Comparison of ENCODE assay signal across 33 cellular contexts in the genomic region with DNA sequence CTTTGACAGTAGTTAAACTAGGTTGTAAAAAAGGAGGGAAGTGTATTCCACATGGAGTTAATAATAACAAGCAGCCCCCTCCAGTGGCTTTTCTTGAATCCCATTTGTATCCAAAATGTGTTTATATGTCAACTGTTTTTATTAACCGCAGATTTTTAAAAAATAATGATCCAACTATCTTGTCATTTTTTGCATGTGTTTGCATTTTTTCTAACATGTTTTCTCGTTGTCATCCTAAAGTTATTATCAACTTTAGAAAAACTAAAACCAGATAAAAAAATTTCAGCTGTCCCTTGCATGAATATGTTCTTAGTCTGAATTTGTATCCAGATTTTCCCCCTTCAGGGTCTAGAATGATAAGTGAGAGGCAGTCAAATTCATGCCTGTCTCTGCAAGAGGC.
"Had no signal": no experiment of that assay in that cellular context is flagged by ENCODE, and none has a peak within 500 bp of the region (broad histone marks: within the 10 kb centered on the region; RNA-seq: fewer than 3 reads in every experiment).

No MANE protein-coding gene starts in this region.

- FAIRE-seq: astrocyte, TTC549 had no signal

- DNase-seq: activated B cell treated with CpG ODN at 0.5 μM for 24 hours; activated CD4-positive, alpha-beta memory T cell treated with anti-CD3 and anti-CD28 coated beads for 36 hours; activated CD4-positive, alpha-beta T cell treated with anti-CD3 and anti-CD28 coated beads for 4 hours; activated CD4-positive, alpha-beta T cell treated with anti-CD3 and anti-CD28 coated beads, Interleukin-2, amount 10 ng/mL, durations not matched to agents 24 days and 14 days; activated CD4-positive, alpha-beta T cell treated with anti-CD3 and anti-CD28 coated beads, Interleukin-2, amount 50 U/mL, for 1 hour; activated CD4-positive, alpha-beta T cell treated with anti-CD3 and anti-CD28 coated beads, Interleukin-2, amount 50 U/mL, for 4 hours; activated CD4-positive, CD25-positive, alpha-beta regulatory T cell treated with anti-CD3 and anti-CD28 coated beads, Interleukin-2, amount 50 U/mL, for 72 hours; activated CD8-positive, alpha-beta memory T cell treated with anti-CD3 and anti-CD28 coated beads, Interleukin-2, amount 50 U/mL, for 4 hours; activated CD8-positive, alpha-beta T cell treated with anti-CD3 and anti-CD28 coated beads for 36 hours; activated effector memory CD4-positive, alpha-beta T cell treated with anti-CD3 and anti-CD28 coated beads, Interleukin-2, amount 50 U/mL, for 16 hours; activated gamma-delta T cell treated with Interleukin-2 at 50 U/mL for 16 hours; activated naive CD4-positive, alpha-beta T cell; activated naive CD4-positive, alpha-beta T cell treated with anti-CD3 and anti-CD28 coated beads for 36 hours; activated naive CD4-positive, alpha-beta T cell treated with anti-CD3 and anti-CD28 coated beads, Interleukin-2, amount 50 U/mL, for 16 hours; activated naive CD8-positive, alpha-beta T cell treated with anti-CD3 and anti-CD28 coated beads for 36 hours; activated T-cell treated with anti-CD3 and anti-CD28 coated beads for 4 hours; activated T-cell treated with anti-CD3 and anti-CD28 coated beads, Interleukin-2, amount 50 U/mL, for 1 hour; activated T-cell treated with anti-CD3 and anti-CD28 coated beads, Interleukin-2, amount 50 U/mL, for 4 hours; activated T-cell treated with anti-CD3 and anti-CD28 coated beads, Interleukin-2, amount 50 U/mL, for 72 hours; adrenal gland; amniotic stem cell; aorta; body of pancreas; brain microvascular endothelial cell; central memory CD4-positive, alpha-beta T cell; T-helper 2 cell; T-helper 9 cell had no signal

- H3K9me3 ChIP-seq: adrenal gland, body of pancreas had no signal

- H3K4me1 ChIP-seq: adrenal gland, body of pancreas, breast epithelium had no signal

- H3K36me3 ChIP-seq: adrenal gland, brain microvascular endothelial cell, breast epithelium had no signal

- ATAC-seq: activated CD8-positive, alpha-beta T cell treated with anti-CD3 and anti-CD28 coated beads for 36 hours; activated naive CD4-positive, alpha-beta T cell treated with anti-CD3 and anti-CD28 coated beads, Interleukin-2, amount 50 U/mL, for 72 hours; activated T-cell treated with anti-CD3 and anti-CD28 coated beads, Interleukin-2, amount 50 U/mL, for 4 hours; activated T-cell treated with anti-CD3 and anti-CD28 coated beads, Interleukin-2, amount 50 U/mL, for 72 hours; activated T-helper 17 cell treated with anti-CD3 and anti-CD28 coated beads, Interleukin-2, amount 50 U/mL, for 72 hours; body of pancreas had no signal

- H3K27ac ChIP-seq: adrenal gland, body of pancreas, brain microvascular endothelial cell, breast epithelium, VCaP had no signal

- H3K27me3 ChIP-seq: adrenal gland, body of pancreas, brain microvascular endothelial cell, breast epithelium had no signal

- H3K4me3 ChIP-seq: adrenal gland, body of pancreas, breast epithelium had no signal
